8 cellular contexts compared by ENCODE assay signal in genomic region chr11:89333704-89334103, GRCh38.
A peak's percentile ranks its signal among the peaks of the same experiment; 100 is the strongest.
DNase-seq lines count a peak whose midpoint lies in the region; FAIRE-seq and TF ChIP-seq lines count a peak whose summit lies in the region.
"Not testable (repeated sequence)": the region's sequence is repeated elsewhere in the genome, so short reads cannot be mapped to it uniquely, and the experiment has no call there.

No MANE protein-coding gene starts in this region.

- not testable (repeated sequence) for H3K9ac ChIP-seq in neuronal stem cell (ENCODE audit: low read depth, low read length, poor library complexity)

- not testable (repeated sequence) for H4K91ac ChIP-seq in neuronal stem cell (ENCODE audit: low read depth, low read length, poor library complexity)

- not testable (repeated sequence) for DNase-seq in D721Med (ENCODE audit: insufficient read length, low spot score); esophagus squamous epithelium (lab: John Stamatoyannopoulos, UW); neuronal stem cell (ENCODE audit: low spot score); urothelium cell line (ENCODE audit: low spot score)
- DNase-seq in HT-29 (ENCODE audit: low spot score) (peak; percentile 18), NCI-H774 (lab: John Stamatoyannopoulos, UW) (peak; percentile 70), astrocyte of the cerebellum (ENCODE audit: low read depth) (peak; percentile 8)

- WGBS in esophagus squamous epithelium, 2 donors: 24 to 31% methylated on average over 1 of the region's 1 CpG
- 100% methylated on average over 1 of the region's 1 CpG for WGBS in neuronal stem cell (ENCODE audit: extremely low coverage in 2 of 2, insufficient read length in 2 of 2, insufficient replicate concordance in 1 of 2), 2 donors

- not testable (repeated sequence) for H3K4me2 ChIP-seq in neuronal stem cell (ENCODE audit: insufficient read depth, low read length, poor library complexity, severe bottlenecking)

- not testable (repeated sequence) for H2BK15ac ChIP-seq in neuronal stem cell (ENCODE audit: low read length)

- H3K27ac ChIP-seq in esophagus squamous epithelium; neuronal stem cell (replicated peaks; ENCODE audit: low read length): not testable (repeated sequence)

- H4K8ac ChIP-seq in neuronal stem cell (ENCODE audit: low read depth, low read length): not testable (repeated sequence)

- H2BK120ac ChIP-seq in neuronal stem cell (ENCODE audit: low read depth, low read length): not testable (repeated sequence)

- H3K23ac ChIP-seq in neuronal stem cell (ENCODE audit: low read depth, low read length, poor library complexity): not testable (repeated sequence)

- H3K4me3 ChIP-seq in astrocyte of the cerebellum (ENCODE audit: low read depth, low read length); esophagus squamous epithelium; neuronal stem cell (ENCODE audit: low read length in 2 of 2): not testable (repeated sequence)

- H3K79me1 ChIP-seq in neuronal stem cell (ENCODE audit: low read depth, low read length): not testable (repeated sequence)

- in situ Hi-C loops in astrocyte of the cerebellum (cut with HindIII; ENCODE audit: low sequenced_read_pairs): not testable (repeated sequence)

- TF ChIP-seq POLR2A in esophagus squamous epithelium (IDR thresholded peaks at IDR 0.05): not testable (repeated sequence)

- not testable (repeated sequence) for H3K18ac ChIP-seq in neuronal stem cell (ENCODE audit: low read length)

- H3K27me3 ChIP-seq in esophagus squamous epithelium; neuronal stem cell (ENCODE audit: control insufficient read depth in 3 of 3, insufficient read depth in 3 of 3, low read depth in 1 of 3, low read length in 3 of 3): not testable (repeated sequence)

- H2BK12ac ChIP-seq in neuronal stem cell (ENCODE audit: low read length): not testable (repeated sequence)

- intact Hi-C loops in esophagus squamous epithelium (cut with DNase I): not testable (repeated sequence)

- not testable (repeated sequence) for H3K9me3 ChIP-seq in esophagus squamous epithelium; neuronal stem cell (replicated peaks in 1 of 2; ENCODE audit: control insufficient read depth in 2 of 2, insufficient read depth in 1 of 2, low read depth in 1 of 2, low read length in 2 of 2)

- peak; percentile 29 for TF ChIP-seq CTCF in D721Med (IDR thresholded peaks at IDR 0.05; ENCODE audit: insufficient read depth, missing control alignments)
- TF ChIP-seq CTCF in astrocyte of the cerebellum (IDR thresholded peaks at IDR 0.05; ENCODE audit: low read depth, low read length, missing control alignments): peak; percentile 31
- TF ChIP-seq CTCF in esophagus squamous epithelium (IDR thresholded peaks at IDR 0.05): peak in 5 of 6 experiments; percentile 19 to 67 (median 28)

- not testable (repeated sequence) for H2BK5ac ChIP-seq in neuronal stem cell (ENCODE audit: low read length)

- not testable (repeated sequence) for H3K4me1 ChIP-seq in esophagus squamous epithelium; neuronal stem cell (ENCODE audit: control insufficient read depth in 2 of 2, insufficient read depth in 1 of 2, low read depth in 1 of 2, low read length in 2 of 2)

- H3K36me3 ChIP-seq in esophagus squamous epithelium; neuronal stem cell (replicated peaks in 1 of 2; ENCODE audit: control insufficient read depth in 2 of 2, insufficient read depth in 2 of 2, low read length in 2 of 2): not testable (repeated sequence)

- H2AFZ ChIP-seq in neuronal stem cell (ENCODE audit: low read length): peak overlapping the region; percentile 35

- not testable (repeated sequence) for H3K4ac ChIP-seq in neuronal stem cell (ENCODE audit: low read length)

- H3K14ac ChIP-seq in neuronal stem cell (ENCODE audit: low read length): not testable (repeated sequence)

- FAIRE-seq in D721Med (lab: Jason Lieb, UNC): peak; percentile 98
- peak; percentile 95 for FAIRE-seq in islet of Langerhans (lab: Jason Lieb, UNC)
- FAIRE-seq in urothelium cell line (lab: Jason Lieb, UNC): peak; percentile 78

- not testable (repeated sequence) for H2AK5ac ChIP-seq in neuronal stem cell (ENCODE audit: low read depth, low read length)
